In the genomic region with DNA sequence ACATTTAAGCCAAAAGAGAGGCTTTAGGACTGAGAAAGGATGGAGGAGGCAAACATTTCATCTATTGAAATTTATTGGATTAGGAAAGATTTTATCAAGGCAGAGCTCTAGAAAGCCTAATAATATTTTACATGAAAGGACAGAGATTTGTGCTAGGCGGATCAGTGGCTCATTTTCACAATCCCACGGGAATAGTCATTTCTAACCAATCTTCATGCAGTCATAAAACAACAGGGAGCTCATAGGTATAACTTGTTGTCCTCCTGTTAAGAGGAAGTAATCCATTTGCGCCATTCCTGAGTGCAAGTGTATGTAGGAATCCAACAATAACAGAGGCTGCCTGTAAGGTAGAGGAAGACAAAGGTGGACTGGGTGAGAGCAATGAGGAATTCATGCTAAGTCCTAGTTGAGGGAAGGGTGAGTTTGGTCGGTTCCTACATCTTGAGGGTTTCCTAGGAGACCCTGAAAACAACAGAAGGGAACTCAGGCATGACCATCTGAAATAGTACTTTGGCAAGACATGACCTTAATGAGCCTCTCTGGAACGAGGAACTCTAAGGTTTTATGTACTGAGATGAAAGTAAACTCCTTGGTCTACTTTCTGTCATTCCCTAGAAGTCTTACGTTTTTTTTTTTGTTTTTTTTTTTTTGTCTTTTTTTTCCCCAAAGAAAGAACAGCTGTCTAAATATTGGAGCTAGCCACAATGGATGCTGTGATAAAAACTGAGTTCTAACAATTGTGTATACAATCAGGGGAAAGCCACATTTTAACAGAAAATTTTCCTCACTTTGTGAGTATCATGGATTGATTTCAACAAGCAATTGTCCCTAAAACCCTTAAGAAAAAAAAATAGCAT, we compare ENCODE assay signal across 16 cellular contexts.
DNase-seq lines count a peak whose midpoint lies in the region; ATAC-seq and TF ChIP-seq lines count a peak whose summit lies in the region.
"Had no signal": no experiment of that assay in that cellular context is flagged by ENCODE, and none has a peak within 500 bp of the region (broad histone marks: within the 10 kb centered on the region; RNA-seq: fewer than 3 reads in every experiment).

No MANE protein-coding gene starts in this region.

- H3K4me1 ChIP-seq in breast epithelium (no peaks in the 10 kb centered on the region), transverse colon (peaks cover 0 to 17% (median 2%) of the 10 kb centered on the region in 4 donors)

- no peak for TF ChIP-seq POLR2A in breast epithelium (IDR thresholded peaks at IDR 0.05)
- TF ChIP-seq POLR2A in transverse colon (IDR thresholded peaks at IDR 0.05): no peak

- in situ Hi-C loops in transverse colon (cut with MboI; ENCODE audit: low pct_ligation_motif_present in 1 of 4, low pct_unique_long_range_greater_than_20kb in 1 of 4, low sequenced_read_pairs in 3 of 4): no loop called here

- TF ChIP-seq CTCF in WERI-Rb-1 (IDR thresholded peaks at IDR 0.05; ENCODE audit: low read depth, low read length): no peak
- no peak for TF ChIP-seq CTCF in breast epithelium (IDR thresholded peaks at IDR 0.05)
- no peak for TF ChIP-seq CTCF in transverse colon (IDR thresholded peaks at IDR 0.05)

- H3K27me3 ChIP-seq in WERI-Rb-1 (ENCODE audit: insufficient read depth, low read depth, severe bottlenecking) (peaks cover 40% of the 10 kb centered on the region), layer of hippocampus (ENCODE audit: control insufficient read depth, insufficient read depth, low read length) (no peaks in the 10 kb centered on the region), breast epithelium (peaks cover 2 to 60% of the 10 kb centered on the region in 2 donors), transverse colon (peaks cover 13% of the 10 kb centered on the region)
- H3K27me3 ChIP-seq: cardiac muscle cell had no signal

- H3K36me3 ChIP-seq in WERI-Rb-1: no peaks in the 10 kb centered on the region
- no peaks in the 10 kb centered on the region for H3K36me3 ChIP-seq in breast epithelium
- H3K36me3 ChIP-seq in transverse colon: no peaks in the 10 kb centered on the region
- H3K36me3 ChIP-seq: cardiac muscle cell had no signal

- intact Hi-C loops in breast epithelium (cut with DNase I; ENCODE audit: low total_unique reads) (no loop called here), transverse colon (cut with DNase I; ENCODE audit: low total_unique reads) (no loop called here)

- DNase-seq in NCI-H146 (lab: John Stamatoyannopoulos, UW) (peak; percentile 31), NCI-H146 treated with DMSO at 0.1 percent for 48 hours (lab: John Stamatoyannopoulos, UW; ENCODE audit: unreplicated experiment) (no peak), WERI-Rb-1 (no peak), substantia nigra (lab: John Stamatoyannopoulos, UW) (peak in 1 of 49 donors; percentile 14), breast epithelium (ENCODE audit: low spot score in 2 of 2) (no peak), transverse colon (no peak)
- DNase-seq: left cardiac atrium; naive B cell; NCI-H2081 treated with DMSO at 0.1 percent for 48 hours; PC-9; stimulated activated naive CD8-positive, alpha-beta T cell treated with anti-CD3 and anti-CD28 coated beads, Interleukin-15, Interleukin-2, amounts not matched to agents 100 U/mL and 50 U/mL, for 24 hours had no signal

- WGBS in transverse colon (ENCODE audit: low coverage in 1 of 2), 2 donors: 30 to 60% methylated on average over 1 to 6 of the region's 6 CpGs

- no peaks in the 10 kb centered on the region for H3K9me3 ChIP-seq in WERI-Rb-1 (ENCODE audit: severe bottlenecking)
- H3K9me3 ChIP-seq in breast epithelium: no peaks in the 10 kb centered on the region
- no peaks in the 10 kb centered on the region for H3K9me3 ChIP-seq in transverse colon

- no peak for ATAC-seq in GM21529 (IDR thresholded peaks at IDR 0.05; ENCODE audit: unreplicated experiment)
- ATAC-seq: HCT116; left cardiac atrium; stimulated activated naive CD8-positive, alpha-beta T cell treated with anti-CD3 and anti-CD28 coated beads, Interleukin-15, Interleukin-2, amounts not matched to agents 100 U/mL and 50 U/mL, for 24 hours had no signal

- H3K4me3 ChIP-seq in WERI-Rb-1 (ENCODE audit: low read depth, low read length) (no peak overlapping the region), breast epithelium (no peak overlapping the region), transverse colon (no peak overlapping the region)
- H3K4me3 ChIP-seq: cardiac muscle cell, PC-9 had no signal

- TF ChIP-seq EP300 in transverse colon (IDR thresholded peaks at IDR 0.05; ENCODE audit: low read depth): no peak

- peak overlapping the region; percentile 22; the same call in 1 of the 2 replicates for H3K27ac ChIP-seq in WERI-Rb-1
- H3K27ac ChIP-seq in layer of hippocampus (ENCODE audit: low read depth, low read length): peak overlapping the region; percentile 92
- H3K27ac ChIP-seq in substantia nigra (ENCODE audit: low read depth, low read length, poor library complexity, severe bottlenecking): peak overlapping the region; percentile 92
- peak overlapping the region in 1 of 2 donors; percentile 61 for H3K27ac ChIP-seq in breast epithelium
- no peak overlapping the region for H3K27ac ChIP-seq in transverse colon
- H3K27ac ChIP-seq: cardiac muscle cell, HL-60, PC-9 had no signal

Comparison
In these comparisons a context has a peak if more than half of its experiments do, and no peak if none do; other contexts are left out.
1. H3K27ac ChIP-seq: peak in WERI-Rb-1 (single experiment), layer of hippocampus (single experiment) and substantia nigra (single experiment); none in transverse colon (0 of 4).